In genomic region chr3:129421236-129421883, GRCh38 we compare ENCODE assay signal across 19 cellular contexts. TPM values are rescaled to one million over a fixed set of nuclear protein-coding genes. Genes with fewer than 3 reads are reported as not detected.
DNase-seq lines count a peak whose midpoint lies in the region; TF ChIP-seq lines count a peak whose summit lies in the region.
"Had no signal": no experiment of that assay in that cellular context is flagged by ENCODE, and none has a peak within 500 bp of the region (broad histone marks: within the 10 kb centered on the region; RNA-seq: fewer than 3 reads in every experiment).

No MANE protein-coding gene starts in this region.

- H3K4me1 ChIP-seq in left ventricle myocardium inferior: peaks cover 16% of the 10 kb centered on the region
- no peaks in the 10 kb centered on the region for H3K4me1 ChIP-seq in endodermal cell (ENCODE audit: control insufficient read depth, insufficient read depth, low read length)
- H3K4me1 ChIP-seq in neuronal stem cell (ENCODE audit: control insufficient read depth in 2 of 2, insufficient read depth in 1 of 2, low read depth in 1 of 2, low read length in 2 of 2): peaks cover 0 to 6% of the 10 kb centered on the region in 2 donors

- H3K36me3 ChIP-seq in left ventricle myocardium inferior: no peaks in the 10 kb centered on the region
- no peaks in the 10 kb centered on the region for H3K36me3 ChIP-seq in endodermal cell (ENCODE audit: control insufficient read depth, insufficient read depth, low read length)
- no peaks in the 10 kb centered on the region for H3K36me3 ChIP-seq in neuronal stem cell (replicated peaks in 1 of 2; ENCODE audit: control insufficient read depth in 2 of 2, insufficient read depth in 2 of 2, low read length in 2 of 2)
- H3K36me3 ChIP-seq: BLaER1 had no signal

- H3K9me3 Mint-ChIP-seq in endodermal cell: no peaks in the 10 kb centered on the region
- H3K9me3 Mint-ChIP-seq: CD8-positive, alpha-beta T cell; GM23338 had no signal

- H3K4me2 ChIP-seq in neuronal stem cell (ENCODE audit: insufficient read depth, low read length, poor library complexity, severe bottlenecking): no peak overlapping the region
- H3K4me2 ChIP-seq: BLaER1, GM23338 had no signal

- H3K27me3 ChIP-seq in left ventricle myocardium inferior (ENCODE audit: low read depth) (no peaks in the 10 kb centered on the region), endodermal cell (ENCODE audit: control insufficient read depth, insufficient read depth, low read length, poor library complexity, severe bottlenecking) (no peaks in the 10 kb centered on the region), neuronal stem cell (ENCODE audit: control insufficient read depth in 3 of 3, insufficient read depth in 3 of 3, low read depth in 1 of 3, low read length in 3 of 3) (no peaks in the 10 kb centered on the region)
- H3K27me3 ChIP-seq: BLaER1 had no signal

- 93 to 94% methylated on average over 5 to 12 of the region's 12 CpGs for WGBS in endodermal cell (ENCODE audit: insufficient coverage in 1 of 2, insufficient read length in 1 of 2), 2 experiments
- WGBS in neuronal stem cell (ENCODE audit: extremely low coverage in 2 of 2, insufficient read length in 2 of 2, insufficient replicate concordance in 1 of 2), 2 donors: no CpG with 5 or more reads among the region's 12 CpGs

- no peaks in the 10 kb centered on the region for H3K9me3 ChIP-seq in left ventricle myocardium inferior (replicated peaks)
- no peaks in the 10 kb centered on the region for H3K9me3 ChIP-seq in endodermal cell (ENCODE audit: control insufficient read depth, low read length)
- no peaks in the 10 kb centered on the region for H3K9me3 ChIP-seq in neuronal stem cell (replicated peaks in 1 of 2; ENCODE audit: control insufficient read depth in 2 of 2, insufficient read depth in 1 of 2, low read depth in 1 of 2, low read length in 2 of 2)
- H3K9me3 ChIP-seq: BLaER1, Caco-2 had no signal

- peak overlapping the region; percentile 2 for H2AK5ac ChIP-seq in neuronal stem cell (ENCODE audit: low read depth, low read length)

- no peak overlapping the region for H2BK12ac ChIP-seq in neuronal stem cell (ENCODE audit: low read length)

- H3K18ac ChIP-seq in neuronal stem cell (ENCODE audit: low read length): no peak overlapping the region

- H3K27me3 Mint-ChIP-seq in endodermal cell (ENCODE audit: insufficient read depth): no peaks in the 10 kb centered on the region
- H3K27me3 Mint-ChIP-seq: B cell had no signal

- H2BK5ac ChIP-seq in neuronal stem cell (ENCODE audit: low read length): no peak overlapping the region

- H3K4me3 ChIP-seq in left ventricle myocardium inferior: no peak overlapping the region
- H3K4me3 ChIP-seq in endodermal cell (ENCODE audit: low read length): no peak overlapping the region
- no peak overlapping the region for H3K4me3 ChIP-seq in neuronal stem cell (ENCODE audit: low read length in 2 of 2)
- H3K4me3 ChIP-seq: BLaER1, GM12878, GM23338 had no signal

- no peak overlapping the region for H3K27ac Mint-ChIP-seq in endodermal cell
- H3K27ac Mint-ChIP-seq: B cell; CD4-positive, CD25-positive, alpha-beta regulatory T cell; CD8-positive, alpha-beta T cell; GM23338; H9 had no signal

- DNase-seq in cardiac septum (ENCODE audit: low spot score) (peak; percentile 71), left ventricle myocardium inferior (no peak), endodermal cell (peak; percentile 35), neuronal stem cell (ENCODE audit: low spot score) (no peak), GF-D8 (lab: John Stamatoyannopoulos, UW) (no peak), AML-193 (lab: John Stamatoyannopoulos, UW) (no peak), HuH-7 (ENCODE audit: low spot score) (no peak)
- DNase-seq: 8988T; Caco-2; CD4-positive, CD25-positive, alpha-beta regulatory T cell; CD8-positive, alpha-beta T cell; DMS153; DND-41; H9 had no signal

- H3K4me1 Mint-ChIP-seq in endodermal cell: peaks cover 27% of the 10 kb centered on the region

- H3K14ac ChIP-seq in neuronal stem cell (ENCODE audit: low read length): no peak overlapping the region

- H3K9ac ChIP-seq in endodermal cell (ENCODE audit: extremely low read depth, low read length, poor library complexity, severe bottlenecking): no peak overlapping the region
- no peak overlapping the region for H3K9ac ChIP-seq in neuronal stem cell (ENCODE audit: low read depth, low read length, poor library complexity)
- H3K9ac ChIP-seq: BLaER1 had no signal

- no peak overlapping the region for H2AFZ ChIP-seq in neuronal stem cell (ENCODE audit: low read length)
- H2AFZ ChIP-seq: GM23338 had no signal

- no peaks in the 10 kb centered on the region for H3K79me1 ChIP-seq in neuronal stem cell (ENCODE audit: low read depth, low read length)

- intact Hi-C loops in cardiac septum (cut with DNase I): no loop called here
- intact Hi-C loops in left ventricle myocardium inferior (cut with micrococcal nuclease): no loop called here

- no peak overlapping the region for H2BK15ac ChIP-seq in neuronal stem cell (ENCODE audit: low read length)

- no peak overlapping the region for H4K91ac ChIP-seq in neuronal stem cell (ENCODE audit: low read depth, low read length, poor library complexity)

- no peaks in the 10 kb centered on the region for H3K36me3 Mint-ChIP-seq in endodermal cell (ENCODE audit: low read depth)
- H3K36me3 Mint-ChIP-seq: CD8-positive, alpha-beta T cell had no signal

- H3K27ac ChIP-seq in left ventricle myocardium inferior (replicated peaks) (no peak overlapping the region), endodermal cell (ENCODE audit: low read depth, low read length) (no peak overlapping the region), neuronal stem cell (replicated peaks; ENCODE audit: low read length) (no peak overlapping the region)
- H3K27ac ChIP-seq: BLaER1, C4-2B had no signal

- no peak overlapping the region for H4K8ac ChIP-seq in neuronal stem cell (ENCODE audit: low read depth, low read length)

- H2BK120ac ChIP-seq in neuronal stem cell (ENCODE audit: low read depth, low read length): no peak overlapping the region

- TF ChIP-seq CTCF in left ventricle myocardium inferior (IDR thresholded peaks at IDR 0.05; ENCODE audit: borderline replicate concordance) (no peak), endodermal cell (conservative IDR thresholded peaks at IDR 0.05) (no peak)

- H3K4me3 Mint-ChIP-seq in endodermal cell: no peak overlapping the region
- H3K4me3 Mint-ChIP-seq: B cell; CD4-positive, CD25-positive, alpha-beta regulatory T cell; CD8-positive, alpha-beta T cell; GM23338; H9 had no signal

- H3K4ac ChIP-seq in neuronal stem cell (ENCODE audit: low read length): no peak overlapping the region

- no peak overlapping the region for H3K23ac ChIP-seq in neuronal stem cell (ENCODE audit: low read depth, low read length, poor library complexity)

RNA-seq across cellular contexts. Expression of gene EFCAB12, which starts 7.1 kb away (rescaled TPM):
- total RNA-seq in cardiac septum (0.16 TPM), left ventricle myocardium inferior (not detected), endodermal cell (under 1 TPM; 0.33 to 0.73 TPM)
- 1.4 TPM for polyA plus RNA-seq in endodermal cell (2013, experiment 1 of 2)
- 0.70 TPM for polyA plus RNA-seq in endodermal cell (2013, experiment 2 of 2)
- polyA plus RNA-seq in neuronal stem cell (2013, experiment 1 of 2): 1.3 TPM
- 1.2 TPM for polyA plus RNA-seq in neuronal stem cell (2013, experiment 2 of 2)

RNA-seq across cellular contexts. Expression of gene MBD4, which starts 18.4 kb away (rescaled TPM):
- total RNA-seq in cardiac septum (18.2 TPM), left ventricle myocardium inferior (18.8 TPM), endodermal cell (10 to 100 TPM; 39.5 to 45.5 TPM)
- 44.1 TPM for polyA plus RNA-seq in endodermal cell (2013, experiment 1 of 2)
- 36.1 TPM for polyA plus RNA-seq in endodermal cell (2013, experiment 2 of 2)
- 46.1 TPM for polyA plus RNA-seq in neuronal stem cell (2013, experiment 1 of 2)
- 47.3 TPM for polyA plus RNA-seq in neuronal stem cell (2013, experiment 2 of 2)

RNA-seq across cellular contexts. Expression of gene IFT122, which starts 18.7 kb away (rescaled TPM):
- total RNA-seq in cardiac septum: 11.0 TPM
- 16.5 TPM for total RNA-seq in left ventricle myocardium inferior
- 10 to 100 TPM; 36.0 to 46.6 TPM for total RNA-seq in endodermal cell
- 39.8 TPM for polyA plus RNA-seq in endodermal cell (2013, experiment 1 of 2)
- 44.0 TPM for polyA plus RNA-seq in endodermal cell (2013, experiment 2 of 2)
- polyA plus RNA-seq in neuronal stem cell (2013, experiment 1 of 2): 22.3 TPM
- 21.0 TPM for polyA plus RNA-seq in neuronal stem cell (2013, experiment 2 of 2)

Comparison
In these comparisons a context has a peak if more than half of its experiments do, and no peak if none do; other contexts are left out.
1. DNase-seq: peak in cardiac septum (single experiment) and endodermal cell (single experiment); none in left ventricle myocardium inferior (single experiment), neuronal stem cell (single experiment), GF-D8 (single experiment), AML-193 (0 of 2) and HuH-7 (single experiment).